Comparison of ENCODE assay signal across 29 cellular contexts in genomic region chr12:49524660-49525324, GRCh38. TPM values are rescaled to one million over a fixed set of nuclear protein-coding genes. Genes with fewer than 3 reads are reported as not detected.
DNase-seq lines count a peak whose midpoint lies in the region; ATAC-seq, FAIRE-seq and TF ChIP-seq lines count a peak whose summit lies in the region.
"Had no signal": no experiment of that assay in that cellular context is flagged by ENCODE, and none has a peak within 500 bp of the region (broad histone marks: within the 10 kb centered on the region; RNA-seq: fewer than 3 reads in every experiment).

No MANE protein-coding gene starts in this region.

- intact Hi-C loops in sciatic nerve (cut with DNase I): no loop called here

- no peaks in the 10 kb centered on the region for H3K9me3 ChIP-seq in WERI-Rb-1 (ENCODE audit: severe bottlenecking)
- H3K9me3 ChIP-seq: psoas muscle had no signal

- TF ChIP-seq POLR2A in GM12892 (IDR thresholded peaks at IDR 0.05; ENCODE audit: low read depth, low read length): no peak

- ATAC-seq in GM21529 (IDR thresholded peaks at IDR 0.05; ENCODE audit: unreplicated experiment) (no peak), sciatic nerve (no peak)
- ATAC-seq: activated naive CD4-positive, alpha-beta T cell treated with anti-CD3 and anti-CD28 coated beads, Interleukin-2, amount 50 U/mL, for 72 hours; psoas muscle had no signal

- peak; percentile 33 for FAIRE-seq in GM12892 (lab: Jason Lieb, UNC)
- FAIRE-seq: GM18507, H1, keratinocyte, TTC549 had no signal

- H3K36me3 ChIP-seq in WERI-Rb-1: peaks cover 24% of the 10 kb centered on the region

- H3K27me3 ChIP-seq in WERI-Rb-1 (ENCODE audit: insufficient read depth, low read depth, severe bottlenecking): no peaks in the 10 kb centered on the region

- 0 out of 2 replicates have a peak overlapping the region, but pooled peaks have one; percentile 8 for H3K27ac ChIP-seq in WERI-Rb-1
- H3K27ac ChIP-seq: psoas muscle, SK-N-MC, skin epidermis had no signal

- TF ChIP-seq CTCF in WERI-Rb-1 (IDR thresholded peaks at IDR 0.05; ENCODE audit: low read depth, low read length) (no peak), fibroblast of mammary gland (conservative IDR thresholded peaks at IDR 0.05; ENCODE audit: control insufficient read depth, insufficient read depth, low read depth, low read length) (no peak)

- H3K4me3 ChIP-seq in WERI-Rb-1 (ENCODE audit: low read depth, low read length) (no peak overlapping the region), fibroblast of mammary gland (ENCODE audit: control insufficient read depth, low read depth, low read length) (no peak overlapping the region)
- H3K4me3 ChIP-seq: lung, psoas muscle, SK-N-MC, skin epidermis had no signal

- DNase-seq in GM12892 (ENCODE audit: insufficient read length): no peak
- DNase-seq in WERI-Rb-1: no peak
- peak; percentile 14 for DNase-seq in fibroblast of mammary gland (ENCODE audit: low read depth)
- peak; percentile 22 for DNase-seq in islet precursor cell
- DNase-seq in stimulated activated CD4-positive, alpha-beta T cell treated with anti-CD3 and anti-CD28 coated beads, Interleukin-4, amount 100 ng/mL, for 1 hour: no peak
- DNase-seq in SK-N-DZ (ENCODE audit: low spot score): no peak
- DNase-seq in sciatic nerve (ENCODE audit: low spot score): no peak
- DNase-seq: activated CD4-positive, alpha-beta memory T cell treated with anti-CD3 and anti-CD28 coated beads, Interleukin-2, amount 10 ng/mL, durations not matched to agents 7 days and 5 days; activated CD4-positive, CD25-positive, alpha-beta regulatory T cell treated with anti-CD3 and anti-CD28 coated beads, Interleukin-2, amount 50 U/mL, for 72 hours; activated CD8-positive, alpha-beta memory T cell treated with anti-CD3 and anti-CD28 coated beads, Interleukin-2, amount 50 U/mL, for 48 hours; anterior cingulate cortex; Calu3; central memory CD4-positive, alpha-beta T cell; DMS79 treated with DMSO at 0.1 percent for 48 hours; endodermal cell; NCI-H2029 treated with DMSO at 0.1 percent for 48 hours; NCI-H345; NCI-H748 treated with DMSO at 0.1 percent for 48 hours; psoas muscle had no signal

RNA-seq across cellular contexts. Expression of gene KCNH3, which starts 14.0 kb away (rescaled TPM):
- 0.36 TPM for polyA plus RNA-seq in GM12892 (2012; ENCODE audit: missing spikeins)
- polyA plus RNA-seq in SK-N-DZ (2014; cell fraction: cytosol; rRNA removed): 7.2 and 8.5 TPM in 2 replicates
- polyA plus RNA-seq in SK-N-DZ (2014; cell fraction: nucleus; rRNA removed): 15.3 and 21.5 TPM in 2 replicates
- total RNA-seq in sciatic nerve: 0.27 TPM
- total RNA-seq: glomerular endothelial cell had no signal

RNA-seq across cellular contexts. Expression of gene MCRS1, which starts 43.1 kb away (rescaled TPM):
- 36.5 TPM for polyA plus RNA-seq in GM12892 (2012; ENCODE audit: missing spikeins)
- 128 and 140 TPM in 2 replicates for polyA plus RNA-seq in SK-N-DZ (2014; cell fraction: cytosol; rRNA removed)
- 202 and 227 TPM in 2 replicates for polyA plus RNA-seq in SK-N-DZ (2014; cell fraction: nucleus; rRNA removed)
- 39.3 TPM for total RNA-seq in sciatic nerve

Comparison
In these comparisons a context has a peak if more than half of its experiments do, and no peak if none do; other contexts are left out.
1. DNase-seq: peak in fibroblast of mammary gland (single experiment) and islet precursor cell (single experiment); none in GM12892 (single experiment), WERI-Rb-1 (single experiment), stimulated activated CD4-positive, alpha-beta T cell treated with anti-CD3 and anti-CD28 coated beads, Interleukin-4, amount 100 ng/mL, for 1 hour (single experiment), SK-N-DZ (single experiment) and sciatic nerve (single experiment).